16 cellular contexts compared by ENCODE assay signal in genomic region chr16:3787924-3788661, GRCh38.
DNase-seq lines count a peak whose midpoint lies in the region; ATAC-seq and TF ChIP-seq lines count a peak whose summit lies in the region.
"Had no signal": no experiment of that assay in that cellular context is flagged by ENCODE, and none has a peak within 500 bp of the region (broad histone marks: within the 10 kb centered on the region; RNA-seq: fewer than 3 reads in every experiment).

No MANE protein-coding gene starts in this region.

- H3K9me3 Mint-ChIP-seq in natural killer cell treated with Interleukin-12 subunit alpha and Interleukin-12 subunit beta and Interleukin-15 and Interleukin-18, amount 100 ng/mL, for 72 hours, result no peaks in the 10 kb centered on the region
- no peaks in the 10 kb centered on the region for H3K9me3 Mint-ChIP-seq in natural killer cell
- H3K9me3 Mint-ChIP-seq in stimulated activated naive CD8-positive, alpha-beta T cell treated with anti-CD3 and anti-CD28 coated beads, Interleukin-15, amount 100 ng/mL, for 72 hours, result no peaks in the 10 kb centered on the region
- H3K9me3 Mint-ChIP-seq in activated T-helper 17 cell treated with anti-CD3 and anti-CD28 coated beads, Interleukin-2, amount 50 U/mL, for 72 hours, result no peaks in the 10 kb centered on the region
- H3K9me3 Mint-ChIP-seq: activated naive CD4-positive, alpha-beta T cell treated with anti-CD3 and anti-CD28 coated beads for 36 hours had no signal

- peaks cover 44 to 54% of the 10 kb centered on the region in 2 donors for H3K4me1 Mint-ChIP-seq in natural killer cell treated with Interleukin-12 subunit alpha and Interleukin-12 subunit beta and Interleukin-15 and Interleukin-18, amount 100 ng/mL, for 72 hours (ENCODE audit: low read depth in 2 of 2)
- H3K4me1 Mint-ChIP-seq in natural killer cell, result peaks cover 53 to 63% of the 10 kb centered on the region in 2 donors
- peaks cover 50% of the 10 kb centered on the region for H3K4me1 Mint-ChIP-seq in stimulated activated naive CD8-positive, alpha-beta T cell treated with anti-CD3 and anti-CD28 coated beads, Interleukin-15, amount 100 ng/mL, for 72 hours
- peaks cover 33% of the 10 kb centered on the region for H3K4me1 Mint-ChIP-seq in activated T-helper 17 cell treated with anti-CD3 and anti-CD28 coated beads, Interleukin-2, amount 50 U/mL, for 72 hours

- H3K36me3 Mint-ChIP-seq in natural killer cell treated with Interleukin-12 subunit alpha and Interleukin-12 subunit beta and Interleukin-15 and Interleukin-18, amount 100 ng/mL, for 72 hours, result peaks cover 17% of the 10 kb centered on the region
- no peaks in the 10 kb centered on the region for H3K36me3 Mint-ChIP-seq in natural killer cell
- H3K36me3 Mint-ChIP-seq in activated T-helper 17 cell treated with anti-CD3 and anti-CD28 coated beads, Interleukin-2, amount 50 U/mL, for 72 hours (ENCODE audit: low read depth), result peaks cover 89% of the 10 kb centered on the region

- DNase-seq in natural killer cell treated with Interleukin-12 subunit alpha and Interleukin-12 subunit beta and Interleukin-15 and Interleukin-18, amount 100 ng/mL, for 72 hours (ENCODE audit: low spot score), result no peak
- DNase-seq in natural killer cell (no peak), cardiac septum (ENCODE audit: low spot score) (no peak), GM19240 (ENCODE audit: insufficient read length, low spot score) (no peak)
- DNase-seq in stimulated activated naive CD8-positive, alpha-beta T cell treated with anti-CD3 and anti-CD28 coated beads, Interleukin-15, amount 100 ng/mL, for 72 hours, result no peak
- DNase-seq: ACHN; activated naive CD4-positive, alpha-beta T cell treated with anti-CD3 and anti-CD28 coated beads for 36 hours; central memory CD4-positive, alpha-beta T cell; DMS53; KG1; lower lobe of right lung; NCI-H2029; occipital lobe had no signal

- no peak overlapping the region for H3K27ac Mint-ChIP-seq in natural killer cell treated with Interleukin-12 subunit alpha and Interleukin-12 subunit beta and Interleukin-15 and Interleukin-18, amount 100 ng/mL, for 72 hours
- H3K27ac Mint-ChIP-seq in natural killer cell, result no peak overlapping the region
- H3K27ac Mint-ChIP-seq in stimulated activated naive CD8-positive, alpha-beta T cell treated with anti-CD3 and anti-CD28 coated beads, Interleukin-15, amount 100 ng/mL, for 72 hours, result no peak overlapping the region
- no peak overlapping the region for H3K27ac Mint-ChIP-seq in activated T-helper 17 cell treated with anti-CD3 and anti-CD28 coated beads, Interleukin-2, amount 50 U/mL, for 72 hours
- H3K27ac Mint-ChIP-seq: activated naive CD4-positive, alpha-beta T cell treated with anti-CD3 and anti-CD28 coated beads for 36 hours had no signal

- peak in 1 of 2 donors; percentile 54 for ATAC-seq in natural killer cell treated with Interleukin-12 subunit alpha and Interleukin-12 subunit beta and Interleukin-15 and Interleukin-18, amount 100 ng/mL, for 72 hours
- no peak for ATAC-seq in natural killer cell
- ATAC-seq in GM21737 (IDR thresholded peaks at IDR 0.05; ENCODE audit: unreplicated experiment), result peak; percentile 50
- peak; percentile 68 for ATAC-seq in HG03378 (IDR thresholded peaks at IDR 0.05; ENCODE audit: unreplicated experiment)
- ATAC-seq in stimulated activated naive CD8-positive, alpha-beta T cell treated with anti-CD3 and anti-CD28 coated beads, Interleukin-15, amount 100 ng/mL, for 72 hours, result peak; percentile 64
- no peak for ATAC-seq in activated T-helper 17 cell treated with anti-CD3 and anti-CD28 coated beads, Interleukin-2, amount 50 U/mL, for 72 hours (replicated peaks)

- no peak for TF ChIP-seq CTCF in natural killer cell (IDR thresholded peaks at IDR 0.05)

- peaks cover 0 to 2% of the 10 kb centered on the region in 2 donors for H3K27me3 Mint-ChIP-seq in natural killer cell treated with Interleukin-12 subunit alpha and Interleukin-12 subunit beta and Interleukin-15 and Interleukin-18, amount 100 ng/mL, for 72 hours
- H3K27me3 Mint-ChIP-seq in natural killer cell (ENCODE audit: low read depth in 2 of 2), result no peaks in the 10 kb centered on the region
- no peaks in the 10 kb centered on the region for H3K27me3 Mint-ChIP-seq in stimulated activated naive CD8-positive, alpha-beta T cell treated with anti-CD3 and anti-CD28 coated beads, Interleukin-15, amount 100 ng/mL, for 72 hours
- no peaks in the 10 kb centered on the region for H3K27me3 Mint-ChIP-seq in activated T-helper 17 cell treated with anti-CD3 and anti-CD28 coated beads, Interleukin-2, amount 50 U/mL, for 72 hours

- peak overlapping the region; percentile 17 for H3K4me3 Mint-ChIP-seq in natural killer cell treated with Interleukin-12 subunit alpha and Interleukin-12 subunit beta and Interleukin-15 and Interleukin-18, amount 100 ng/mL, for 72 hours
- H3K4me3 Mint-ChIP-seq in natural killer cell, result no peak overlapping the region
- peak overlapping the region in 1 of 2 donors; percentile 27 for H3K4me3 Mint-ChIP-seq in stimulated activated naive CD8-positive, alpha-beta T cell treated with anti-CD3 and anti-CD28 coated beads, Interleukin-15, amount 100 ng/mL, for 72 hours
- H3K4me3 Mint-ChIP-seq in activated T-helper 17 cell treated with anti-CD3 and anti-CD28 coated beads, Interleukin-2, amount 50 U/mL, for 72 hours, result no peak overlapping the region
- H3K4me3 Mint-ChIP-seq: activated naive CD4-positive, alpha-beta T cell treated with anti-CD3 and anti-CD28 coated beads for 36 hours had no signal

- intact Hi-C loops in natural killer cell (cut with micrococcal nuclease) (loop anchor here (2.0 kb wide), 1 partner anchor 15 kb away; no protein-coding TSS in a partner anchor), cardiac septum (cut with DNase I) (no loop called here)

Comparison
In these comparisons a context has a peak if more than half of its experiments do, and no peak if none do; other contexts are left out.
1. ATAC-seq: peak in GM21737 (single experiment), HG03378 (single experiment) and stimulated activated naive CD8-positive, alpha-beta T cell treated with anti-CD3 and anti-CD28 coated beads, Interleukin-15, amount 100 ng/mL, for 72 hours (single experiment); none in natural killer cell (0 of 3) and activated T-helper 17 cell treated with anti-CD3 and anti-CD28 coated beads, Interleukin-2, amount 50 U/mL, for 72 hours (single experiment).